ENCODE assay signal across 22 cellular contexts in genomic region chr1:222891578-222891977, GRCh38.
DNase-seq lines count a peak whose midpoint lies in the region; ATAC-seq, FAIRE-seq and TF ChIP-seq lines count a peak whose summit lies in the region.
"Had no signal": no experiment of that assay in that cellular context is flagged by ENCODE, and none has a peak within 500 bp of the region (broad histone marks: within the 10 kb centered on the region; RNA-seq: fewer than 3 reads in every experiment).

No MANE protein-coding gene starts in this region.

- intact Hi-C loops in left ventricle myocardium inferior (cut with micrococcal nuclease) = no loop called here
- intact Hi-C loops in left ventricle myocardium superior (cut with micrococcal nuclease) = no loop called here
- intact Hi-C loops in endothelial cell of umbilical vein (cut with micrococcal nuclease) = no loop called here
- intact Hi-C loops in posterior cingulate gyrus (cut with DNase I) = no loop called here

- H2BK12ac ChIP-seq in mesenchymal stem cell (ENCODE audit: low read length in 2 of 2) = no peak overlapping the region

- H3K4me3 ChIP-seq in left ventricle myocardium inferior (no peak overlapping the region), endothelial cell of umbilical vein (replicated peaks in 1 of 3; ENCODE audit: insufficient read depth in 1 of 3, low read depth in 1 of 3, low read length in 3 of 3) (no peak overlapping the region), mesenchymal stem cell (ENCODE audit: insufficient read depth in 1 of 2, low read depth in 1 of 2, low read length in 2 of 2) (no peak overlapping the region), smooth muscle cell (no peak overlapping the region)
- H3K4me3 ChIP-seq: K562, MG63 had no signal

- dilution Hi-C loops in endothelial cell of umbilical vein (cut with MboI; ENCODE audit: extremely low pct_ligation_motif_present, low sequenced_read_pairs) = no loop called here

- no peak overlapping the region for H4K91ac ChIP-seq in mesenchymal stem cell (ENCODE audit: low read length)

- no peaks in the 10 kb centered on the region for H3F3A ChIP-seq in smooth muscle cell (ENCODE audit: low read depth)

- no TSS peak for BruUV-seq in endothelial cell of umbilical vein (replicated peaks; lab: Mats Ljungman, UMichigan)

- no peak overlapping the region for H3K14ac ChIP-seq in mesenchymal stem cell (ENCODE audit: low read length in 2 of 2)

- peak overlapping the region; percentile 31 for H2BK5ac ChIP-seq in mesenchymal stem cell (ENCODE audit: low read depth, low read length, poor library complexity, severe bottlenecking)

- H3K23ac ChIP-seq in mesenchymal stem cell (ENCODE audit: low read length in 2 of 2) = no peak overlapping the region

- H4K8ac ChIP-seq in mesenchymal stem cell (ENCODE audit: low read length) = no peak overlapping the region

- H3K9me1 ChIP-seq in endothelial cell of umbilical vein (replicated peaks; ENCODE audit: control insufficient read depth, extremely low read depth, insufficient read depth, low read length) = no peaks in the 10 kb centered on the region

- CTCF ChIA-PET in endothelial cell of umbilical vein (lab: Charles Lee) = interaction anchor here (0.6 to 1.3 kb wide), 3 partner anchors 24 to 232 kb away, joined by 3 read pairs; no protein-coding TSS in a partner anchor

- H3K27me3 ChIP-seq in left ventricle myocardium inferior (ENCODE audit: low read depth) (no peaks in the 10 kb centered on the region), endothelial cell of umbilical vein (ENCODE audit: control insufficient read depth in 2 of 2, insufficient read depth in 2 of 2, low read length in 2 of 2) (no peaks in the 10 kb centered on the region), mesenchymal stem cell (ENCODE audit: control insufficient read depth in 1 of 2, insufficient read depth in 1 of 2, low read length in 2 of 2) (no peaks in the 10 kb centered on the region), smooth muscle cell (ENCODE audit: low read depth) (no peaks in the 10 kb centered on the region)
- H3K27me3 ChIP-seq: MG63 had no signal

- H3K9ac ChIP-seq in endothelial cell of umbilical vein (replicated peaks; ENCODE audit: extremely low read depth, insufficient read depth, low read length) = no peak overlapping the region
- H3K9ac ChIP-seq in mesenchymal stem cell (ENCODE audit: low read length) = no peak overlapping the region
- H3K9ac ChIP-seq in smooth muscle cell (ENCODE audit: low read depth) = no peak overlapping the region

- no peak overlapping the region for H2BK15ac ChIP-seq in mesenchymal stem cell (ENCODE audit: low read depth, poor library complexity, severe bottlenecking)

- TF ChIP-seq CTCF in left ventricle myocardium inferior (IDR thresholded peaks at IDR 0.05; ENCODE audit: borderline replicate concordance) (no peak), endothelial cell of umbilical vein (IDR thresholded peaks at IDR 0.05; ENCODE audit: extremely low read depth in 1 of 2, insufficient read depth in 1 of 2, low read depth in 1 of 2, low read length in 2 of 2) (no peak), smooth muscle cell (IDR thresholded peaks at IDR 0.05; ENCODE audit: borderline replicate concordance, insufficient read depth, poor library complexity, severe bottlenecking) (no peak)

- no peak for DNase-seq in left ventricle myocardium inferior
- no peak for DNase-seq in left ventricle myocardium superior
- DNase-seq in endothelial cell of umbilical vein (ENCODE audit: low read depth, low spot score) = no peak
- peak; percentile 18 for DNase-seq in mesenchymal stem cell
- no peak for DNase-seq in smooth muscle cell (lab: John Stamatoyannopoulos, UW; ENCODE audit: unreplicated experiment)
- DNase-seq in cerebellar cortex (ENCODE audit: low spot score) = no peak
- no peak for DNase-seq in posterior cingulate gyrus
- DNase-seq: CD4-positive, alpha-beta T cell; COR-L47; DMS79 treated with DMSO at 0.1 percent for 48 hours; GOT3; MG63; NCI-H1436; NCI-H2029; NCI-H2227 treated with DMSO at 0.1 percent for 48 hours; NCI-H510A treated with DMSO at 0.1 percent for 48 hours; NCI-H748 treated with DMSO at 0.1 percent for 48 hours; SHP77 treated with DMSO at 0.1 percent for 48 hours had no signal

- H3K79me2 ChIP-seq in endothelial cell of umbilical vein (ENCODE audit: control insufficient read depth, insufficient read depth, low read length) (no peaks in the 10 kb centered on the region), smooth muscle cell (ENCODE audit: low read depth) (peaks cover 7% of the 10 kb centered on the region)

- no peak overlapping the region for H2AK5ac ChIP-seq in mesenchymal stem cell (ENCODE audit: low read length, severe bottlenecking)

- H3K36me3 ChIP-seq in left ventricle myocardium inferior (no peaks in the 10 kb centered on the region), endothelial cell of umbilical vein (ENCODE audit: control insufficient read depth in 2 of 2, extremely low read depth in 1 of 2, insufficient read depth in 2 of 2, low read length in 2 of 2) (no peaks in the 10 kb centered on the region), mesenchymal stem cell (ENCODE audit: control insufficient read depth in 1 of 2, insufficient read depth in 2 of 2, low read depth in 1 of 2, low read length in 2 of 2) (peaks cover 0 to 4% of the 10 kb centered on the region in 2 experiments), smooth muscle cell (ENCODE audit: low read depth) (no peaks in the 10 kb centered on the region)
- H3K36me3 ChIP-seq: MG63 had no signal

- H3K9me3 ChIP-seq in left ventricle myocardium inferior (replicated peaks) = no peaks in the 10 kb centered on the region
- no peaks in the 10 kb centered on the region for H3K9me3 ChIP-seq in endothelial cell of umbilical vein (replicated peaks; ENCODE audit: control insufficient read depth, insufficient read depth, low read length)
- no peaks in the 10 kb centered on the region for H3K9me3 ChIP-seq in mesenchymal stem cell (ENCODE audit: control insufficient read depth, low read length)
- H3K9me3 ChIP-seq in smooth muscle cell (replicated peaks; ENCODE audit: low read depth) = no peaks in the 10 kb centered on the region
- H3K9me3 ChIP-seq: MG63 had no signal

- H3K4me2 ChIP-seq in endothelial cell of umbilical vein (ENCODE audit: insufficient read depth, low read length) (no peak overlapping the region), mesenchymal stem cell (ENCODE audit: low read length, poor library complexity, severe bottlenecking) (no peak overlapping the region), smooth muscle cell (no peak overlapping the region)

- H2BK120ac ChIP-seq in mesenchymal stem cell (ENCODE audit: low read depth, low read length) = no peak overlapping the region

- no peak overlapping the region for H3K4ac ChIP-seq in mesenchymal stem cell (ENCODE audit: low read depth in 1 of 2, low read length in 2 of 2)

- TF ChIP-seq POLR2A in endothelial cell of umbilical vein (IDR thresholded peaks at IDR 0.05; ENCODE audit: low read depth, low read length) = no peak

- H3K79me1 ChIP-seq in mesenchymal stem cell (replicated peaks; ENCODE audit: low read length, poor library complexity, severe bottlenecking) = peaks cover 17% of the 10 kb centered on the region

- POLR2A ChIA-PET in endothelial cell of umbilical vein (lab: Charles Lee) = no interaction called here

- no peak for FAIRE-seq in endothelial cell of umbilical vein (lab: Jason Lieb, UNC)
- FAIRE-seq: K562 had no signal

- H3K27ac ChIP-seq in left ventricle myocardium inferior (replicated peaks) = peak overlapping the region; percentile 55
- peak overlapping the region; percentile 40 for H3K27ac ChIP-seq in endothelial cell of umbilical vein (ENCODE audit: insufficient read depth, low read depth, low read length)
- H3K27ac ChIP-seq in mesenchymal stem cell (ENCODE audit: low read length, poor library complexity, severe bottlenecking) = peak overlapping the region; percentile 60
- peak overlapping the region; percentile 15 for H3K27ac ChIP-seq in smooth muscle cell (ENCODE audit: low read depth)
- H3K27ac ChIP-seq: RWPE1, SK-N-MC had no signal

- H2AFZ ChIP-seq in endothelial cell of umbilical vein (ENCODE audit: low read depth, low read length) (no peak overlapping the region), mesenchymal stem cell (ENCODE audit: low read depth, low read length) (no peak overlapping the region), smooth muscle cell (ENCODE audit: low read depth) (no peak overlapping the region)

- ATAC-seq in left ventricle myocardium superior (no peak), GM19328 (IDR thresholded peaks at IDR 0.05; ENCODE audit: unreplicated experiment) (no peak)
- ATAC-seq: K562 had no signal

- H4K20me1 ChIP-seq in endothelial cell of umbilical vein (replicated peaks; ENCODE audit: control insufficient read depth, extremely low read depth, insufficient read depth, low read length) (no peaks in the 10 kb centered on the region), smooth muscle cell (ENCODE audit: low read depth) (no peaks in the 10 kb centered on the region)

- H3K4me1 ChIP-seq in left ventricle myocardium inferior = peaks cover 28% of the 10 kb centered on the region
- H3K4me1 ChIP-seq in endothelial cell of umbilical vein (ENCODE audit: control insufficient read depth, extremely low read depth, insufficient read depth, low read length) = peaks cover 25% of the 10 kb centered on the region
- H3K4me1 ChIP-seq in mesenchymal stem cell (ENCODE audit: control insufficient read depth, insufficient read depth, low read depth, low read length) = peaks cover 3% of the 10 kb centered on the region
- no peaks in the 10 kb centered on the region for H3K4me1 ChIP-seq in smooth muscle cell (ENCODE audit: low read depth)

- H3K18ac ChIP-seq in mesenchymal stem cell (ENCODE audit: low read depth in 1 of 2, low read length in 2 of 2) = peak overlapping the region in 1 of 2 experiments; percentile 1

TF ChIP-seq in endothelial cell of umbilical vein, 7 proteins besides CTCF, POLR2A, EP300 and RAD21:
- TF ChIP-seq POLR2AphosphoS5 (IDR thresholded peaks at IDR 0.05; ENCODE audit: insufficient read depth, low read depth, low read length) = no peak
